8 cellular contexts compared by ENCODE assay signal in genomic region chr5:126852104-126852531, GRCh38.
DNase-seq lines count a peak whose midpoint lies in the region; ATAC-seq and TF ChIP-seq lines count a peak whose summit lies in the region.

No MANE protein-coding gene starts in this region.

- ATAC-seq in DND-41 (ENCODE audit: insufficient read depth, low read depth) (0 out of 3 replicates have a peak, but pooled peaks have one; percentile 20), GM21367 (IDR thresholded peaks at IDR 0.05; ENCODE audit: unreplicated experiment) (peak; percentile 87), HG03571 (IDR thresholded peaks at IDR 0.05; ENCODE audit: unreplicated experiment) (peak; percentile 85), gastroesophageal sphincter (peak; percentile 81), aorta (ENCODE audit: low FRiP score) (peak; percentile 51)

- WGBS in gastroesophageal sphincter (ENCODE audit: low coverage in 1 of 2), 2 donors, result 46 to 50% methylated on average over 3 of the region's 3 CpGs
- 7 to 11% methylated on average over 3 of the region's 3 CpGs for WGBS in aorta, 2 donors

- TF ChIP-seq EP300 in gastroesophageal sphincter (IDR thresholded peaks at IDR 0.05), result no peak

- no peak overlapping the region for H3K4me2 ChIP-seq in DND-41 (ENCODE audit: insufficient read depth, low read length)

- no peak for DNase-seq in DND-41
- DNase-seq in aorta, result no peak
- no peak for DNase-seq in dorsolateral prefrontal cortex
- no peak for DNase-seq in GF-D8 (lab: John Stamatoyannopoulos, UW)
- no peak for DNase-seq in WERI-Rb-1

- H3K27ac ChIP-seq in DND-41 (ENCODE audit: low read length), result peak overlapping the region; percentile 49
- H3K27ac ChIP-seq in gastroesophageal sphincter, result peak overlapping the region in 3 of 4 donors; percentile 32 to 67 (median 47)
- H3K27ac ChIP-seq in aorta (ENCODE audit: low read depth in 1 of 2, low read length in 2 of 2), result no peak overlapping the region
- H3K27ac ChIP-seq in dorsolateral prefrontal cortex, result no peak overlapping the region
- no peak overlapping the region for H3K27ac ChIP-seq in WERI-Rb-1

- H3K4me1 ChIP-seq in DND-41 (ENCODE audit: insufficient read depth, low read length), result peaks cover 3% of the 10 kb centered on the region; the same call in 1 of the 2 replicates
- H3K4me1 ChIP-seq in gastroesophageal sphincter, result peaks cover 0 to 28% (median 4%) of the 10 kb centered on the region in 3 donors
- no peaks in the 10 kb centered on the region for H3K4me1 ChIP-seq in aorta (ENCODE audit: control insufficient read depth in 1 of 2, insufficient read depth in 2 of 2, low read length in 2 of 2)

- H3K79me2 ChIP-seq in DND-41 (ENCODE audit: insufficient read depth, low read length), result no peaks in the 10 kb centered on the region

- H3K9me3 ChIP-seq in DND-41 (ENCODE audit: insufficient read depth, low read length, severe bottlenecking) (no peaks in the 10 kb centered on the region), gastroesophageal sphincter (no peaks in the 10 kb centered on the region), aorta (ENCODE audit: control insufficient read depth, low read length) (no peaks in the 10 kb centered on the region), WERI-Rb-1 (ENCODE audit: severe bottlenecking) (no peaks in the 10 kb centered on the region)

- H2AFZ ChIP-seq in DND-41 (ENCODE audit: low read depth, low read length), result no peak overlapping the region

- no peak overlapping the region for H3K4me3 ChIP-seq in DND-41 (ENCODE audit: low read depth in 1 of 2, low read length in 2 of 2)
- H3K4me3 ChIP-seq in gastroesophageal sphincter, result no peak overlapping the region
- H3K4me3 ChIP-seq in aorta (ENCODE audit: low read length in 2 of 2), result no peak overlapping the region
- peak overlapping the region in 6 of 59 donors; percentile 7 to 22 (median 17) for H3K4me3 ChIP-seq in dorsolateral prefrontal cortex
- H3K4me3 ChIP-seq in WERI-Rb-1 (ENCODE audit: low read depth, low read length), result no peak overlapping the region

- H3K9ac ChIP-seq in DND-41 (ENCODE audit: low read depth, low read length), result no peak overlapping the region

- no peak for TF ChIP-seq POLR2A in gastroesophageal sphincter (IDR thresholded peaks at IDR 0.05)

- intact Hi-C loops in aorta (cut with DNase I), result no loop called here
- intact Hi-C loops in dorsolateral prefrontal cortex (cut with DNase I), result no loop called here

- TF ChIP-seq CTCF in DND-41 (IDR thresholded peaks at IDR 0.05; ENCODE audit: borderline replicate concordance, extremely low read depth, low read length, poor library complexity, severe bottlenecking) (no peak), gastroesophageal sphincter (IDR thresholded peaks at IDR 0.05) (no peak), dorsolateral prefrontal cortex (IDR thresholded peaks at IDR 0.05 in 54 of 56, conservative IDR thresholded peaks at IDR 0.05 in 2 of 56; ENCODE audit: low read depth in 1 of 56, partially characterized antibody in 56 of 56) (no peak), WERI-Rb-1 (IDR thresholded peaks at IDR 0.05; ENCODE audit: low read depth, low read length) (no peak)

- H4K20me1 ChIP-seq in DND-41 (ENCODE audit: insufficient read depth, low read length), result no peaks in the 10 kb centered on the region

- H3K27me3 ChIP-seq in DND-41 (ENCODE audit: insufficient read depth, low read length, poor library complexity) (no peaks in the 10 kb centered on the region), gastroesophageal sphincter (peaks cover 14% of the 10 kb centered on the region), aorta (ENCODE audit: control insufficient read depth in 1 of 2, insufficient read depth in 2 of 2, low read length in 1 of 2) (no peaks in the 10 kb centered on the region), dorsolateral prefrontal cortex (peaks cover 0 to 5% (median 0%) of the 10 kb centered on the region in 45 donors), WERI-Rb-1 (ENCODE audit: insufficient read depth, low read depth, severe bottlenecking) (no peaks in the 10 kb centered on the region)

- peaks cover 23% of the 10 kb centered on the region for H3K36me3 ChIP-seq in DND-41 (ENCODE audit: insufficient read depth, low read length)
- H3K36me3 ChIP-seq in gastroesophageal sphincter, result no peaks in the 10 kb centered on the region
- no peaks in the 10 kb centered on the region for H3K36me3 ChIP-seq in aorta (ENCODE audit: control insufficient read depth in 1 of 2, insufficient read depth in 2 of 2, low read length in 1 of 2)
- H3K36me3 ChIP-seq in WERI-Rb-1, result no peaks in the 10 kb centered on the region

Comparison
In these comparisons a context has a peak if more than half of its experiments do, and no peak if none do; other contexts are left out.
1. ATAC-seq: peak in every context shown above with its lines; median percentile 87 in GM21367; 85 in HG03571; 81 in gastroesophageal sphincter; 51 in aorta; 20 in DND-41.
2. H3K27ac ChIP-seq: peak in DND-41 (single experiment) and gastroesophageal sphincter (3 of 4); none in aorta (0 of 2), dorsolateral prefrontal cortex (0 of 59) and WERI-Rb-1 (single experiment).